ENCODE assay signal across 22 cellular contexts in the genomic region with DNA sequence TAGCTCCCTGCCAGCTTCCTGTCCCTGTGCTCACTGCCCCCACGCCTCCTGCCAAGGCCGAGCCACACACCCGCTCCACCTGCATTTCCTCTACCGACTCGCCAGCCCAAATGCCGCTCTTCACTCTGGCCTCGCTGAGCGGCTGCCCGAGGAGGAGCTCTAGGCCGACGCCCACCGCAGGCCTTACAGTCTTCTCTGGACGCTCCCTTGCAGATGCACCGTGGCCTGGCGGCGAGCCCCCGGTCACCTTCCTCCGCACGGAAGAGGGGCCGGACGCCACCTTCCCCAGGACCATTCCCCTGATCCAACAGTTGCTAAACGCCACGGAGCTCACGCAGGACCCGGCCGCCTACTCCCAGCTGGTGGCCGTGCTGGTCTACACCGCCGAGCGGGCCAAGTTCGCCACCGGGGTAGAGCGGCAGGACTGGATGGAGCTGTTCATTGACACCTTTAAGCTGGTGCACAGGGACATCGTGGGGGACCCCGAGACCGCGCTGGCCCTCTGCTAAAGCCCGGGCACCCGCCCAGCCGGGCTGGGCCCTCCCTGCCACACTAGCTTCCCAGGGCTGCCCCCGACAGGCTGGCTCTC. TPM values are rescaled to one million over a fixed set of nuclear protein-coding genes. Genes with fewer than 3 reads are reported as not detected.
DNase-seq lines count a peak whose midpoint lies in the region; FAIRE-seq and TF ChIP-seq lines count a peak whose summit lies in the region.
"Had no signal": no experiment of that assay in that cellular context is flagged by ENCODE, and none has a peak within 500 bp of the region (broad histone marks: within the 10 kb centered on the region; RNA-seq: fewer than 3 reads in every experiment).

No MANE protein-coding gene starts in this region.

- no peak for FAIRE-seq in H1 (lab: Jason Lieb, UNC)
- FAIRE-seq: endothelial cell of umbilical vein had no signal

- H3K56ac ChIP-seq in H1 (replicated peaks; ENCODE audit: insufficient read length, low read depth, low read length), result no peak overlapping the region

- H3K23ac ChIP-seq in H1 (ENCODE audit: insufficient read length), result no peak overlapping the region

- 94% methylated on average over 31 of the region's 41 CpGs; no CpG with 5 or more reads in 1 of the 2 experiments for WGBS in H1 (ENCODE audit: extremely low coverage in 1 of 2, insufficient coverage in 1 of 2, insufficient read length in 1 of 2, insufficient replicate concordance in 2 of 2, low coverage in 1 of 2, low lambda C conversion rate in 2 of 2, missing lambda C conversion rate in 1 of 2), 2 experiments
- 96 to 97% methylated on average over 39 to 41 of the region's 41 CpGs for WGBS in mesodermal cell (ENCODE audit: insufficient coverage in 2 of 2), 2 experiments

- H3K4me3 ChIP-seq in H1 (ENCODE audit: extremely low read depth in 1 of 4, insufficient read depth in 2 of 4, low read depth in 3 of 4, low read length in 4 of 4) (no peak overlapping the region), left ventricle myocardium inferior (peak overlapping the region; percentile 41), mesodermal cell (ENCODE audit: extremely low read depth, insufficient read depth, low read length, poor library complexity, severe bottlenecking) (no peak overlapping the region), tibial artery (no peak overlapping the region)

- DNase-seq in H1 (ENCODE audit: low read depth in 1 of 2, low spot score in 2 of 2), result no peak
- DNase-seq in left ventricle myocardium inferior, result peak; percentile 25
- peak; percentile 28 to 69 for DNase-seq in tibial artery
- no peak for DNase-seq in NCI-H187 (lab: John Stamatoyannopoulos, UW)
- no peak for DNase-seq in kidney tubule cell (ENCODE audit: low spot score)
- no peak for DNase-seq in HEK293T (ENCODE audit: extremely low spot score)
- DNase-seq: activated naive CD4-positive, alpha-beta T cell treated with Interleukin-2 at 50 U/mL for 16 hours; activated T-cell treated with anti-CD3 and anti-CD28 coated beads, Interleukin-2, amount 50 U/mL, for 24 hours; amniotic stem cell; dermis blood vessel endothelial cell; GF-D8; hypothalamus; Karpas-422; NCI-H1092 treated with DMSO at 0.1 percent for 48 hours; NCI-H2081; NCI-H510A; NK-92 treated with Interleukin-12 subunit alpha and Interleukin-12 subunit beta, amount 100 ng/mL, for 24 hours; nucleus accumbens; stimulated activated CD4-positive, alpha-beta T cell treated with anti-CD3 and anti-CD28 coated beads, Interleukin-1b, Interleukin-23, amount 100 ng/mL, for 48 hours; T1000 had no signal

- TF ChIP-seq RAD21 in H1 (IDR thresholded peaks at IDR 0.05 in 1 of 2, conservative IDR thresholded peaks at IDR 0.05 in 1 of 2; ENCODE audit: low read depth in 2 of 2, low read length in 2 of 2), result no peak

- POLR2A ChIA-PET in H1 (lab: Charles Lee; ENCODE audit: partially characterized antibody) (interaction anchor here (1.2 to 1.3 kb wide), 3 partner anchors 10 to 147 kb away, joined by 3 to 4 read pairs (median 4); no protein-coding TSS in a partner anchor), HEK293T (lab: Yijun Ruan, JAX) (interaction anchor here (1.5 kb wide), 1 partner anchor 14 kb away, joined by 5 read pairs; no protein-coding TSS in a partner anchor)

- no peak overlapping the region for H2BK15ac ChIP-seq in H1 (ENCODE audit: low read length)

- peak overlapping the region; percentile 39 for H4K8ac ChIP-seq in H1 (ENCODE audit: extremely low read depth, insufficient read depth, low read length)

- H4K91ac ChIP-seq in H1 (replicated peaks; ENCODE audit: insufficient read length, low read length), result no peak overlapping the region

- H2BK5ac ChIP-seq in H1 (ENCODE audit: low read depth, low read length), result no peak overlapping the region

- no peak overlapping the region for H3K18ac ChIP-seq in H1 (ENCODE audit: extremely low read depth, low read length)

- no peaks in the 10 kb centered on the region for H3K79me2 ChIP-seq in H1 (ENCODE audit: control insufficient read depth in 1 of 2, insufficient read depth in 2 of 2, low read length in 2 of 2)

- H3K4ac ChIP-seq in H1 (replicated peaks; ENCODE audit: insufficient read length, low read depth, low read length), result no peak overlapping the region

- TF ChIP-seq EP300 in H1 (IDR thresholded peaks at IDR 0.05; ENCODE audit: borderline replicate concordance in 1 of 2, low read depth in 2 of 2, low read length in 2 of 2), result no peak

- intact Hi-C loops in left ventricle myocardium inferior (cut with micrococcal nuclease) (no loop called here), tibial artery (cut with DNase I; ENCODE audit: low total_unique reads) (loop anchor here (10.0 kb wide), 1 partner anchor 134 kb away; no protein-coding TSS in a partner anchor)

- H2AFZ ChIP-seq in H1 (ENCODE audit: low read length), result no peak overlapping the region

- no peaks in the 10 kb centered on the region for H3K79me1 ChIP-seq in H1 (ENCODE audit: low read depth, low read length)

- H4K5ac ChIP-seq in H1 (ENCODE audit: insufficient read length, low read depth, low read length), result no peak overlapping the region

- TF ChIP-seq CTCF in H1 (IDR thresholded peaks at IDR 0.05; ENCODE audit: control extremely low read depth in 1 of 3, insufficient read depth in 1 of 3, low read depth in 1 of 3, low read length in 3 of 3) (no peak), left ventricle myocardium inferior (IDR thresholded peaks at IDR 0.05; ENCODE audit: borderline replicate concordance) (no peak), tibial artery (IDR thresholded peaks at IDR 0.05) (no peak)

- H3K27ac ChIP-seq in H1 (ENCODE audit: low read depth, low read length), result no peak overlapping the region
- H3K27ac ChIP-seq in left ventricle myocardium inferior (replicated peaks), result peak overlapping the region; percentile 90
- peak overlapping the region; percentile 23 for H3K27ac ChIP-seq in mesodermal cell (ENCODE audit: low read depth, low read length, severe bottlenecking)
- H3K27ac ChIP-seq in tibial artery, result no peak overlapping the region

- H3K36me3 ChIP-seq in H1 (ENCODE audit: control insufficient read depth in 2 of 4, insufficient read depth in 4 of 4, low read length in 3 of 4) (peaks cover 2 to 17% (median 3%) of the 10 kb centered on the region in 4 experiments; a peak in 4 of 8 replicates), left ventricle myocardium inferior (peaks cover 34% of the 10 kb centered on the region), mesodermal cell (ENCODE audit: control insufficient read depth, insufficient read depth, low read length) (peaks cover 53% of the 10 kb centered on the region), tibial artery (peaks cover 46 to 80% (median 57%) of the 10 kb centered on the region in 3 donors)

- H3K27me3 ChIP-seq in H1 (replicated peaks in 1 of 4; ENCODE audit: control insufficient read depth in 3 of 4, extremely low read depth in 1 of 4, insufficient read depth in 3 of 4, low read length in 3 of 4), result no peaks in the 10 kb centered on the region
- H3K27me3 ChIP-seq in left ventricle myocardium inferior (ENCODE audit: low read depth), result no peaks in the 10 kb centered on the region
- H3K27me3 ChIP-seq in tibial artery, result no peaks in the 10 kb centered on the region

- no peak overlapping the region for H2BK120ac ChIP-seq in H1 (replicated peaks; ENCODE audit: low read depth, low read length)

- H3K14ac ChIP-seq in H1 (ENCODE audit: insufficient read length), result no peak overlapping the region

- no peak overlapping the region for H3K9ac ChIP-seq in H1 (replicated peaks in 1 of 4; ENCODE audit: extremely low read depth in 1 of 4, low read depth in 3 of 4, low read length in 3 of 4)

- H3K9me3 ChIP-seq in H1 (ENCODE audit: insufficient read depth in 2 of 2, low read depth in 1 of 2, low read length in 1 of 2), result no peaks in the 10 kb centered on the region; a peak in 1 of 4 replicates
- H3K9me3 ChIP-seq in left ventricle myocardium inferior (replicated peaks), result no peaks in the 10 kb centered on the region
- H3K9me3 ChIP-seq in mesodermal cell (ENCODE audit: control insufficient read depth, low read length), result no peaks in the 10 kb centered on the region
- no peaks in the 10 kb centered on the region for H3K9me3 ChIP-seq in tibial artery

- no peak overlapping the region for H2AK5ac ChIP-seq in H1 (ENCODE audit: low read depth, low read length)

- no peak for TF ChIP-seq POLR2A in H1 (IDR thresholded peaks at IDR 0.05; ENCODE audit: control extremely low read depth in 1 of 2, low read depth in 2 of 2, low read length in 2 of 2)

- peaks cover 0 to 7% (median 0%) of the 10 kb centered on the region in 4 experiments; a peak in 2 of 7 replicates for H3K4me1 ChIP-seq in H1 (replicated peaks in 1 of 4; ENCODE audit: control insufficient read depth in 3 of 4, insufficient read depth in 4 of 4, low read length in 3 of 4)
- peaks cover 22% of the 10 kb centered on the region for H3K4me1 ChIP-seq in left ventricle myocardium inferior
- H3K4me1 ChIP-seq in mesodermal cell (ENCODE audit: control insufficient read depth, insufficient read depth, low read length, poor library complexity, severe bottlenecking), result no peaks in the 10 kb centered on the region
- H3K4me1 ChIP-seq in tibial artery, result no peaks in the 10 kb centered on the region

- no peak overlapping the region for H3K4me2 ChIP-seq in H1 (ENCODE audit: insufficient read depth in 1 of 2, low read depth in 2 of 2, low read length in 2 of 2)

- H3K23me2 ChIP-seq in H1 (ENCODE audit: low read depth, low read length), result peaks cover under 1% of the 10 kb centered on the region; the same call in 1 of the 2 replicates

- H2BK12ac ChIP-seq in H1 (ENCODE audit: low read depth, low read length), result no peak overlapping the region

- H2BK20ac ChIP-seq in H1 (ENCODE audit: low read length), result no peak overlapping the region

- H4K20me1 ChIP-seq in H1 (replicated peaks in 1 of 2; ENCODE audit: control insufficient read depth in 1 of 2, insufficient read depth in 2 of 2, low read length in 2 of 2), result peaks cover 0 to 8% of the 10 kb centered on the region in 2 experiments

- CTCF ChIA-PET in H1 (lab: Charles Lee; ENCODE audit: partially characterized antibody) (interaction anchor here (0.6 to 1.9 kb wide), 10 partner anchors 8 to 159 kb away, joined by 3 to 19 read pairs (median 4); no protein-coding TSS in a partner anchor), HEK293T (lab: Yijun Ruan, JAX) (interaction anchor here (1.6 kb wide), 1 partner anchor 15 kb away, joined by 5 read pairs; no protein-coding TSS in a partner anchor)

RNA-seq across cellular contexts. Expression of gene FTCD, which starts 26.3 kb away (rescaled TPM):
- total RNA-seq in H1 (2021; fragmentation: NEBNext Ultra II Directional; extraction: Animal tissue kit (Norgen Biotek cat#: 25700)), result 3.3 and 6.0 TPM in 2 replicates
- 4.9 and 7.3 TPM in 2 replicates for polyA plus RNA-seq in H1 (2011; rRNA removed)
- 5.2 TPM for polyA plus RNA-seq in H1 (2011; cell fraction: cytosol; rRNA removed)
- polyA plus RNA-seq in H1 (2011; cell fraction: nucleus; rRNA removed), result 21.4 TPM
- polyA plus RNA-seq in H1 (2012, experiment 1 of 2), result 5.9 to 9.8 TPM (median 7.8 TPM) in 4 replicates
- 2.3 TPM for polyA plus RNA-seq in H1 (2012, experiment 2 of 2)
- 3.9 TPM for polyA plus RNA-seq in H1 (2013, experiment 1 of 2)
- polyA plus RNA-seq in H1 (2013, experiment 2 of 2), result 4.0 TPM
- polyA minus RNA-seq in H1 (2011; rRNA and poly(A)+ RNA removed), result 3.0 and 4.7 TPM in 2 replicates
- polyA minus RNA-seq in H1 (2011; cell fraction: cytosol; rRNA and poly(A)+ RNA removed), result 6.4 TPM
- 6.1 TPM for polyA minus RNA-seq in H1 (2011; cell fraction: nucleus; rRNA and poly(A)+ RNA removed)
- 2.2 TPM for total RNA-seq in left ventricle myocardium inferior
- 2.3 TPM for polyA plus RNA-seq in mesodermal cell (2013, experiment 1 of 2)
- 1.3 TPM for polyA plus RNA-seq in mesodermal cell (2013, experiment 2 of 2)

RNA-seq across cellular contexts. Expression of gene COL6A2, which starts 31.2 kb away (rescaled TPM):
- 60.6 and 62.7 TPM in 2 replicates for total RNA-seq in H1 (2021; fragmentation: NEBNext Ultra II Directional; extraction: Animal tissue kit (Norgen Biotek cat#: 25700))
- 60.1 and 79.2 TPM in 2 replicates for polyA plus RNA-seq in H1 (2011; rRNA removed)
- 60.4 TPM for polyA plus RNA-seq in H1 (2011; cell fraction: cytosol; rRNA removed)
- 219 TPM for polyA plus RNA-seq in H1 (2011; cell fraction: nucleus; rRNA removed)
- polyA plus RNA-seq in H1 (2012, experiment 1 of 2), result 38.8 to 78.4 TPM (median 69.6 TPM) in 4 replicates
- 41.6 TPM for polyA plus RNA-seq in H1 (2012, experiment 2 of 2)
- polyA plus RNA-seq in H1 (2013, experiment 1 of 2), result 99.7 TPM
- 84.9 TPM for polyA plus RNA-seq in H1 (2013, experiment 2 of 2)
- 14.9 and 16.7 TPM in 2 replicates for polyA minus RNA-seq in H1 (2011; rRNA and poly(A)+ RNA removed)
- polyA minus RNA-seq in H1 (2011; cell fraction: cytosol; rRNA and poly(A)+ RNA removed), result 30.5 TPM
- polyA minus RNA-seq in H1 (2011; cell fraction: nucleus; rRNA and poly(A)+ RNA removed), result 40.6 TPM
- 157 TPM for total RNA-seq in left ventricle myocardium inferior
- 360 TPM for polyA plus RNA-seq in mesodermal cell (2013, experiment 1 of 2)
- 326 TPM for polyA plus RNA-seq in mesodermal cell (2013, experiment 2 of 2)

RNA-seq across cellular contexts. Expression of gene SPATC1L, which starts 55.2 kb away (rescaled TPM):
- 49.4 and 50.0 TPM in 2 replicates for total RNA-seq in H1 (2021; fragmentation: NEBNext Ultra II Directional; extraction: Animal tissue kit (Norgen Biotek cat#: 25700))
- polyA plus RNA-seq in H1 (2011; rRNA removed), result 24.9 and 44.8 TPM in 2 replicates
- 16.4 TPM for polyA plus RNA-seq in H1 (2011; cell fraction: cytosol; rRNA removed)
- polyA plus RNA-seq in H1 (2011; cell fraction: nucleus; rRNA removed), result 43.3 TPM
- 38.0 to 56.9 TPM (median 53.3 TPM) in 4 replicates for polyA plus RNA-seq in H1 (2012, experiment 1 of 2)
- polyA plus RNA-seq in H1 (2012, experiment 2 of 2), result 50.4 TPM
- 48.1 TPM for polyA plus RNA-seq in H1 (2013, experiment 1 of 2)
- polyA plus RNA-seq in H1 (2013, experiment 2 of 2), result 48.0 TPM
- 6.2 and 7.1 TPM in 2 replicates for polyA minus RNA-seq in H1 (2011; rRNA and poly(A)+ RNA removed)
- polyA minus RNA-seq in H1 (2011; cell fraction: cytosol; rRNA and poly(A)+ RNA removed), result 30.3 TPM
- 21.2 TPM for polyA minus RNA-seq in H1 (2011; cell fraction: nucleus; rRNA and poly(A)+ RNA removed)
- 7.0 TPM for total RNA-seq in left ventricle myocardium inferior
- polyA plus RNA-seq in mesodermal cell (2013, experiment 1 of 2), result 39.8 TPM
- polyA plus RNA-seq in mesodermal cell (2013, experiment 2 of 2), result 31.9 TPM

Comparison
In these comparisons a context has a peak if more than half of its experiments do, and no peak if none do; other contexts are left out.
1. DNase-seq: peak in left ventricle myocardium inferior (single experiment) and tibial artery (2 of 2); none in H1 (0 of 2), NCI-H187 (0 of 2), kidney tubule cell (single experiment) and HEK293T (single experiment).
2. H3K27ac ChIP-seq: peak in left ventricle myocardium inferior (single experiment) and mesodermal cell (single experiment); none in H1 (single experiment) and tibial artery (0 of 2).